In genomic region chr17:29613371-29613837, GRCh38 we compare ENCODE assay signal across 1 cellular context.
TF ChIP-seq lines count a peak whose summit lies in the region.

No MANE protein-coding gene starts in this region.

TF ChIP-seq in GM12878, 131 proteins besides CTCF, POLR2A, EP300 and RAD21 (continues in another document):
- peak; percentile 68 for TF ChIP-seq ZNF687 (IDR thresholded peaks at IDR 0.05)
- TF ChIP-seq CREM (IDR thresholded peaks at IDR 0.05; ENCODE audit: low read depth), result 0 out of 2 replicates have a peak, but pooled peaks have one; percentile 27
- TF ChIP-seq SIX5 (IDR thresholded peaks at IDR 0.05; ENCODE audit: low read depth, low read length, severe bottlenecking), result no peak
- TF ChIP-seq ZBTB40 (IDR thresholded peaks at IDR 0.05; ENCODE audit: borderline replicate concordance), result no peak
- no peak for TF ChIP-seq SUPT20H (IDR thresholded peaks at IDR 0.05; ENCODE audit: borderline replicate concordance, control insufficient read depth, low read depth, low read length)
- TF ChIP-seq EED (IDR thresholded peaks at IDR 0.05; ENCODE audit: low read depth), result no peak
- peak; percentile 65; the same call in 1 of the 2 replicates for TF ChIP-seq SIN3A (IDR thresholded peaks at IDR 0.05; ENCODE audit: low read depth, low read length)
- TF ChIP-seq MAX (IDR thresholded peaks at IDR 0.05; ENCODE audit: low read depth, low read length), result peak; percentile 71; the same call in 1 of the 2 replicates
- TF ChIP-seq CUX1 (IDR thresholded peaks at IDR 0.05; ENCODE audit: insufficient replicate concordance, low read depth, low read length), result no peak
- TF ChIP-seq CREB1 (IDR thresholded peaks at IDR 0.05; ENCODE audit: low read depth), result peak; percentile 52; the same call in 1 of the 2 replicates
- peak; percentile 69; the same call in 1 of the 2 replicates for TF ChIP-seq RB1 (IDR thresholded peaks at IDR 0.05; ENCODE audit: borderline replicate concordance)
- TF ChIP-seq ZBTB11 (CRISPR knock-in tag; IDR thresholded peaks at IDR 0.05), result no peak
- TF ChIP-seq BRCA1 (IDR thresholded peaks at IDR 0.05; ENCODE audit: low read depth, low read length), result no peak
- no peak for TF ChIP-seq PRDM15 (CRISPR knock-in tag; IDR thresholded peaks at IDR 0.05)
- no peak for TF ChIP-seq CBFB (IDR thresholded peaks at IDR 0.05; ENCODE audit: low read depth)
- no peak for TF ChIP-seq CBX3 (IDR thresholded peaks at IDR 0.05; ENCODE audit: borderline replicate concordance, low read depth)
- TF ChIP-seq YY1 (IDR thresholded peaks at IDR 0.05; ENCODE audit: low read depth, low read length), result 0 out of 2 replicates have a peak, but pooled peaks have one; percentile 46
- peak; percentile 28 for TF ChIP-seq USF1 (IDR thresholded peaks at IDR 0.05; ENCODE audit: borderline replicate concordance, extremely low read length, insufficient read depth, low read depth, low read length)
- peak; percentile 79; the same call in 1 of the 2 replicates for TF ChIP-seq SMARCA5 (IDR thresholded peaks at IDR 0.05)
- TF ChIP-seq CBX5 (IDR thresholded peaks at IDR 0.05; ENCODE audit: low read depth), result no peak
- TF ChIP-seq DPF2 (IDR thresholded peaks at IDR 0.05), result 0 out of 2 replicates have a peak, but pooled peaks have one; percentile 28
- TF ChIP-seq NRF1 (conservative IDR thresholded peaks at IDR 0.05; ENCODE audit: low read depth, low read length), result no peak
- TF ChIP-seq BMI1 (IDR thresholded peaks at IDR 0.05; ENCODE audit: borderline replicate concordance), result no peak
- peak; percentile 66 for TF ChIP-seq REST (IDR thresholded peaks at IDR 0.05; ENCODE audit: low read depth, low read length)
- TF ChIP-seq IKZF1 (conservative IDR thresholded peaks at IDR 0.05), result peak; percentile 62
- TF ChIP-seq MYC (IDR thresholded peaks at IDR 0.05; ENCODE audit: insufficient read depth, insufficient read length, insufficient replicate concordance, low read length, severe bottlenecking), result no peak
